ENCODE assay signal across 31 cellular contexts in the genomic region with DNA sequence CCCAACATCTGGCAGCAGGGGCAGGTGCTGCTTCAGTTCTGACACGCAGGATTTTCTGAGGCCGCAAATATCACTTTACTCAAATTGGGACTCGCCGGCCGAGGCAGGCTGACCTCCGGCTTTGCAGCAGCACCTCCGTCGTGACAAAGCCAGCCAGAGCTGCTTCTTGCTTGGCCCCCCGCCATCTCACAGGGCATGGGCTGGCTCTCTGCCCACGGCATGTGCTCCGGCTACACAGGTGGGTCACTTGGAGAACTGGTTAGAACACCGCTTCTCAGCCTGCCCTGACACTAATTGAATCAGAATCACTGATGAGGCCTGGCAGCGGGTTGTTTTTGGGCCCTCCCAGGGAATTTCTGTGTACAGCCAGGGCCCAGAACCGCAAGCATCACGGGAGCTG.
DNase-seq lines count a peak whose midpoint lies in the region; ATAC-seq, FAIRE-seq and TF ChIP-seq lines count a peak whose summit lies in the region.
"Had no signal": no experiment of that assay in that cellular context is flagged by ENCODE, and none has a peak within 500 bp of the region (broad histone marks: within the 10 kb centered on the region; RNA-seq: fewer than 3 reads in every experiment).

No MANE protein-coding gene starts in this region.

- H3K79me2 ChIP-seq in HepG2 (ENCODE audit: insufficient read depth, low read length): no peaks in the 10 kb centered on the region

- H4K20me1 ChIP-seq in BLaER1 treated with 17β-estradiol and CSF1 and Interleukin-3, amounts not matched to agents 10 nM and 100 nM: peaks cover 0 to 10% (median 5%) of the 10 kb centered on the region in 11 experiments; a peak in 10 of 22 replicates
- H4K20me1 ChIP-seq in HepG2 (ENCODE audit: insufficient read depth, low read length): no peaks in the 10 kb centered on the region

- no peaks in the 10 kb centered on the region for H3K9me3 ChIP-seq in BLaER1 treated with 17β-estradiol and CSF1 and Interleukin-3, amounts not matched to agents 10 nM and 100 nM (replicated peaks in 1 of 11)
- H3K9me3 ChIP-seq in heart left ventricle (no peaks in the 10 kb centered on the region), pancreas (no peaks in the 10 kb centered on the region), HepG2 (ENCODE audit: low read length) (no peaks in the 10 kb centered on the region)
- H3K9me3 ChIP-seq: esophagus muscularis mucosa, MG63, Peyer's patch, tibial nerve had no signal

- no peak for TF ChIP-seq CTCF in heart left ventricle (IDR thresholded peaks at IDR 0.05)
- TF ChIP-seq CTCF in pancreas (IDR thresholded peaks at IDR 0.05): no peak
- no peak for TF ChIP-seq CTCF in HepG2 (CRISPR knock-in tag; IDR thresholded peaks at IDR 0.05)

- no peaks in the 10 kb centered on the region for H3K36me3 ChIP-seq in BLaER1 treated with 17β-estradiol and CSF1 and Interleukin-3, amounts not matched to agents 10 nM and 100 nM
- H3K36me3 ChIP-seq in heart left ventricle: peaks cover 0 to 10% (median 0%) of the 10 kb centered on the region in 9 donors
- no peaks in the 10 kb centered on the region for H3K36me3 ChIP-seq in pancreas
- no peaks in the 10 kb centered on the region for H3K36me3 ChIP-seq in HepG2 (replicated peaks in 1 of 2; ENCODE audit: control insufficient read depth in 1 of 2, insufficient read depth in 2 of 2, low read length in 2 of 2)
- H3K36me3 ChIP-seq: MG63, Peyer's patch, tibial nerve had no signal

- H3K27ac ChIP-seq in BLaER1 treated with 17β-estradiol and CSF1 and Interleukin-3, amounts not matched to agents 10 nM and 100 nM: no peak overlapping the region
- H3K27ac ChIP-seq in heart left ventricle (no peak overlapping the region), pancreas (no peak overlapping the region), HepG2 (ENCODE audit: extremely low read length, insufficient read depth, low read length) (no peak overlapping the region)
- H3K27ac ChIP-seq: esophagus muscularis mucosa, foreskin keratinocyte, Peyer's patch, skin epidermis, tibial nerve had no signal

- ATAC-seq in heart left ventricle (peak; percentile 9 to 63 (median 22)), pancreas (peak; percentile 31 to 72 (median 56)), HepG2 (no peak)
- ATAC-seq in stimulated activated memory B cell treated with anti-CD40 and anti-IgM and Interleukin-4, amounts not matched to agents 10 μg/mL and 1 μg/mL and 100 μg/mL, for 72 hours: no peak
- ATAC-seq: activated T-helper 17 cell treated with anti-CD3 and anti-CD28 coated beads, Interleukin-2, amount 50 U/mL, for 72 hours; foreskin keratinocyte had no signal

- WGBS in heart left ventricle, 4 donors: 55 to 76% (median 66%) methylated on average over 13 to 15 of the region's 15 CpGs
- 56 to 59% methylated on average over 15 of the region's 15 CpGs for WGBS in pancreas, 2 donors
- 50% methylated on average over 7 of the region's 15 CpGs for WGBS in HepG2 (ENCODE audit: low lambda C conversion rate)

- intact Hi-C loops in heart left ventricle (cut with DNase I) (no loop called here), pancreas (cut with DNase I) (no loop called here), HepG2 (cut with micrococcal nuclease; ENCODE audit: unreplicated experiment) (no loop called here)

- H2AFZ ChIP-seq in HepG2 (ENCODE audit: low read length): no peak overlapping the region

- CTCF ChIA-PET in HepG2 (lab: Yijun Ruan, JAX; ENCODE audit: low intra/inter-chr PET ratio, low total read pairs): no interaction called here

- H3K4me3 Mint-ChIP-seq in stimulated activated memory B cell treated with anti-CD40 and anti-IgM and Interleukin-4, amounts not matched to agents 10 μg/mL and 1 μg/mL and 100 μg/mL, for 72 hours: no peak overlapping the region
- H3K4me3 Mint-ChIP-seq: activated CD4-positive, alpha-beta memory T cell treated with anti-CD3 and anti-CD28 coated beads, Interleukin-2, amount 10 ng/mL, durations not matched to agents 7 days and 5 days; activated naive CD8-positive, alpha-beta T cell; activated T-helper 17 cell treated with anti-CD3 and anti-CD28 coated beads, Interleukin-2, amount 50 U/mL, for 72 hours; dendritic cell treated with granulocyte-macrophage colony-stimulating factor and Interleukin-4, amounts not matched to agents 40 ng/mL and 50 ng/mL, for 4 days had no signal

- no peaks in the 10 kb centered on the region for H3K9me3 Mint-ChIP-seq in stimulated activated memory B cell treated with anti-CD40 and anti-IgM and Interleukin-4, amounts not matched to agents 10 μg/mL and 1 μg/mL and 100 μg/mL, for 72 hours
- H3K9me3 Mint-ChIP-seq: activated CD4-positive, alpha-beta memory T cell treated with anti-CD3 and anti-CD28 coated beads, Interleukin-2, amount 10 ng/mL, durations not matched to agents 7 days and 5 days; activated T-helper 17 cell treated with anti-CD3 and anti-CD28 coated beads, Interleukin-2, amount 50 U/mL, for 72 hours; dendritic cell treated with granulocyte-macrophage colony-stimulating factor and Interleukin-4, amounts not matched to agents 40 ng/mL and 50 ng/mL, for 4 days; naive B cell had no signal

- FAIRE-seq in pancreas (lab: Jason Lieb, UNC): no peak
- no peak for FAIRE-seq in HepG2 (lab: Jason Lieb, UNC)
- FAIRE-seq: TTC549 had no signal

- no TSS peak for BruUV-seq in HepG2 (replicated peaks; lab: Mats Ljungman, UMichigan)

- H3K27ac Mint-ChIP-seq in stimulated activated memory B cell treated with anti-CD40 and anti-IgM and Interleukin-4, amounts not matched to agents 10 μg/mL and 1 μg/mL and 100 μg/mL, for 72 hours: no peak overlapping the region
- H3K27ac Mint-ChIP-seq: activated CD4-positive, alpha-beta memory T cell treated with anti-CD3 and anti-CD28 coated beads, Interleukin-2, amount 10 ng/mL, durations not matched to agents 7 days and 5 days; activated naive CD8-positive, alpha-beta T cell; activated T-helper 17 cell treated with anti-CD3 and anti-CD28 coated beads, Interleukin-2, amount 50 U/mL, for 72 hours; dendritic cell treated with granulocyte-macrophage colony-stimulating factor and Interleukin-4, amounts not matched to agents 40 ng/mL and 50 ng/mL, for 4 days had no signal

- no peak overlapping the region for H3K9ac ChIP-seq in BLaER1 treated with 17β-estradiol and CSF1 and Interleukin-3, amounts not matched to agents 10 nM and 100 nM
- no peak overlapping the region for H3K9ac ChIP-seq in HepG2 (ENCODE audit: insufficient read depth, low read depth, low read length)

- peak; percentile 63 for DNase-seq in NCI-H1105 (lab: John Stamatoyannopoulos, UW)
- DNase-seq in heart left ventricle: peak in 4 of 5 donors; percentile 38 to 73 (median 60)
- DNase-seq in pancreas: peak in 5 of 6 donors; percentile 35 to 83 (median 77)
- no peak for DNase-seq in NCI-H2107 (lab: John Stamatoyannopoulos, UW)
- DNase-seq in HepG2 (ENCODE audit: low spot score): no peak
- DNase-seq: activated CD4-positive, alpha-beta memory T cell treated with anti-CD3 and anti-CD28 coated beads, Interleukin-2, amount 10 ng/mL, durations not matched to agents 7 days and 5 days; activated CD4-positive, CD25-positive, alpha-beta regulatory T cell treated with anti-CD3 and anti-CD28 coated beads, Interleukin-2, amount 50 U/mL, for 72 hours; activated CD8-positive, alpha-beta memory T cell treated with anti-CD3 and anti-CD28 coated beads, Interleukin-2, amount 50 U/mL, for 48 hours; anterior cingulate cortex; COR-L47; DMS53; foreskin keratinocyte; HCEC 1CT; KBM-7; MG63; naive B cell; NCI-H1436 treated with DMSO at 0.1 percent for 48 hours; NCI-H526; occipital lobe; Peyer's patch; stimulated activated CD4-positive, alpha-beta T cell treated with anti-CD3 and anti-CD28 coated beads, Interleukin-1b, Interleukin-23, amount 100 ng/mL, for 48 hours; stimulated activated CD8-positive, alpha-beta memory T cell treated with anti-CD3 and anti-CD28 coated beads, Interleukin-4, amount 100 ng/mL, for 48 hours had no signal

- no peaks in the 10 kb centered on the region; a peak in 1 of 22 replicates for H3K27me3 ChIP-seq in BLaER1 treated with 17β-estradiol and CSF1 and Interleukin-3, amounts not matched to agents 10 nM and 100 nM
- H3K27me3 ChIP-seq in heart left ventricle (no peaks in the 10 kb centered on the region), pancreas (no peaks in the 10 kb centered on the region), HepG2 (ENCODE audit: control insufficient read depth in 1 of 2, insufficient read depth in 2 of 2, low read length in 2 of 2) (peaks cover 3 to 48% of the 10 kb centered on the region in 2 experiments; a peak in 4 of 5 replicates)
- H3K27me3 ChIP-seq: MG63, Peyer's patch, tibial nerve had no signal

- H3K4me1 Mint-ChIP-seq in stimulated activated memory B cell treated with anti-CD40 and anti-IgM and Interleukin-4, amounts not matched to agents 10 μg/mL and 1 μg/mL and 100 μg/mL, for 72 hours: peaks cover 18% of the 10 kb centered on the region
- H3K4me1 Mint-ChIP-seq: activated CD4-positive, alpha-beta memory T cell treated with anti-CD3 and anti-CD28 coated beads, Interleukin-2, amount 10 ng/mL, durations not matched to agents 7 days and 5 days; activated T-helper 17 cell treated with anti-CD3 and anti-CD28 coated beads, Interleukin-2, amount 50 U/mL, for 72 hours had no signal

- H3K4me3 ChIP-seq in BLaER1 treated with 17β-estradiol and CSF1 and Interleukin-3, amounts not matched to agents 10 nM and 100 nM: no peak overlapping the region
- no peak overlapping the region for H3K4me3 ChIP-seq in heart left ventricle
- H3K4me3 ChIP-seq in pancreas: no peak overlapping the region
- no peak overlapping the region for H3K4me3 ChIP-seq in HepG2 (replicated peaks in 1 of 3; ENCODE audit: insufficient read depth in 1 of 3, low read depth in 2 of 3, low read length in 3 of 3)
- H3K4me3 ChIP-seq: esophagus muscularis mucosa, MG63, Peyer's patch, skin epidermis, tibial nerve had no signal

- TF ChIP-seq RAD21 in HepG2 (CRISPR knock-in tag; IDR thresholded peaks at IDR 0.05): no peak

- H3K4me1 ChIP-seq in BLaER1 treated with 17β-estradiol and CSF1 and Interleukin-3, amounts not matched to agents 10 nM and 100 nM: peaks cover 23 to 48% (median 36%) of the 10 kb centered on the region in 10 experiments
- H3K4me1 ChIP-seq in heart left ventricle: peaks cover 0 to 39% (median 8%) of the 10 kb centered on the region in 12 donors
- H3K4me1 ChIP-seq in pancreas: no peaks in the 10 kb centered on the region
- H3K4me1 ChIP-seq in HepG2 (ENCODE audit: insufficient read depth, low read length): peaks cover 8% of the 10 kb centered on the region; the same call in 1 of the 2 replicates
- H3K4me1 ChIP-seq: esophagus muscularis mucosa, foreskin keratinocyte, Peyer's patch, tibial nerve had no signal

- no peaks in the 10 kb centered on the region for H3K27me3 Mint-ChIP-seq in stimulated activated memory B cell treated with anti-CD40 and anti-IgM and Interleukin-4, amounts not matched to agents 10 μg/mL and 1 μg/mL and 100 μg/mL, for 72 hours
- H3K27me3 Mint-ChIP-seq: activated T-helper 17 cell treated with anti-CD3 and anti-CD28 coated beads, Interleukin-2, amount 50 U/mL, for 72 hours had no signal

- H3K4me2 ChIP-seq in BLaER1 treated with 17β-estradiol and CSF1 and Interleukin-3, amounts not matched to agents 10 nM and 100 nM: peak overlapping the region in 8 of 11 experiments; percentile 67 to 86 (median 76); a peak in 16 of 22 replicates
- H3K4me2 ChIP-seq in HepG2 (ENCODE audit: low read depth, low read length): no peak overlapping the region

- POLR2A ChIA-PET in HepG2 (lab: Yijun Ruan, JAX): no interaction called here

- in situ Hi-C loops in HepG2 (cut with HindIII; ENCODE audit: extremely low pct_ligation_motif_present, low pct_unique_long_range_greater_than_20kb): no loop called here

- no peaks in the 10 kb centered on the region for H3K36me3 Mint-ChIP-seq in stimulated activated memory B cell treated with anti-CD40 and anti-IgM and Interleukin-4, amounts not matched to agents 10 μg/mL and 1 μg/mL and 100 μg/mL, for 72 hours
- H3K36me3 Mint-ChIP-seq: activated naive CD8-positive, alpha-beta T cell; naive B cell had no signal

- TF ChIP-seq EP300 in HepG2 (IDR thresholded peaks at IDR 0.05; ENCODE audit: low read depth in 2 of 2, low read length in 2 of 2) (no peak), HepG2 (CRISPR knock-in tag; IDR thresholded peaks at IDR 0.05; ENCODE audit: borderline replicate concordance) (no peak)

- TF ChIP-seq POLR2A in heart left ventricle (IDR thresholded peaks at IDR 0.05) (no peak), HepG2 (IDR thresholded peaks at IDR 0.05; ENCODE audit: insufficient read depth in 1 of 2, low read depth in 2 of 2, low read length in 2 of 2) (no peak)

Comparison
In these comparisons a context has a peak if more than half of its experiments do, and no peak if none do; other contexts are left out.
1. DNase-seq: peak in NCI-H1105 (single experiment), heart left ventricle (4 of 5) and pancreas (5 of 6); none in NCI-H2107 (single experiment) and HepG2 (single experiment).
2. ATAC-seq: peak in heart left ventricle (4 of 4) and pancreas (4 of 4); none in HepG2 (single experiment) and stimulated activated memory B cell treated with anti-CD40 and anti-IgM and Interleukin-4, amounts not matched to agents 10 μg/mL and 1 μg/mL and 100 μg/mL, for 72 hours (single experiment).